Comparison of ENCODE assay signal across 1 cellular context in the genomic region with DNA sequence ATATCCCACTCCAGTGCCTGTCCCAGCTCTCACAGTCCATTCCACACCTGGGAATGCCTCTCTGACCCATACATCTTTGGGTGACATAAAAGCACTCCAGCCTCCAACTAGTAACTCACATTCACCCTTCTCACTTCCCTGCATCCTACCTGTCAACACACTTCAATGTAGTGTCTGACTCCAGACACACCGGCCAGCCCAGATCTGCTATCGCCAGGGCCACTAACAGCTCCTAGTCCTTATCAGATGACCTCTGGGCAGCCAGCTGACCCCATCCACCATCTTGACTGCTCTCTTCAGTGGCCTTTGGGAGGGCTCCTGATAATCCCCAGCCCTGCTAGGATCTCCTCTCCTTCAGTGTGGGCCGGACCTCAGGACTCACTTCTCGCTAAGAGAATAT.
TF ChIP-seq lines count a peak whose summit lies in the region.

No MANE protein-coding gene starts in this region.

TF ChIP-seq in K562, 482 proteins besides CTCF, POLR2A, EP300 and RAD21 (continued from another document and continues in another):
- TF ChIP-seq, protein P1, sequence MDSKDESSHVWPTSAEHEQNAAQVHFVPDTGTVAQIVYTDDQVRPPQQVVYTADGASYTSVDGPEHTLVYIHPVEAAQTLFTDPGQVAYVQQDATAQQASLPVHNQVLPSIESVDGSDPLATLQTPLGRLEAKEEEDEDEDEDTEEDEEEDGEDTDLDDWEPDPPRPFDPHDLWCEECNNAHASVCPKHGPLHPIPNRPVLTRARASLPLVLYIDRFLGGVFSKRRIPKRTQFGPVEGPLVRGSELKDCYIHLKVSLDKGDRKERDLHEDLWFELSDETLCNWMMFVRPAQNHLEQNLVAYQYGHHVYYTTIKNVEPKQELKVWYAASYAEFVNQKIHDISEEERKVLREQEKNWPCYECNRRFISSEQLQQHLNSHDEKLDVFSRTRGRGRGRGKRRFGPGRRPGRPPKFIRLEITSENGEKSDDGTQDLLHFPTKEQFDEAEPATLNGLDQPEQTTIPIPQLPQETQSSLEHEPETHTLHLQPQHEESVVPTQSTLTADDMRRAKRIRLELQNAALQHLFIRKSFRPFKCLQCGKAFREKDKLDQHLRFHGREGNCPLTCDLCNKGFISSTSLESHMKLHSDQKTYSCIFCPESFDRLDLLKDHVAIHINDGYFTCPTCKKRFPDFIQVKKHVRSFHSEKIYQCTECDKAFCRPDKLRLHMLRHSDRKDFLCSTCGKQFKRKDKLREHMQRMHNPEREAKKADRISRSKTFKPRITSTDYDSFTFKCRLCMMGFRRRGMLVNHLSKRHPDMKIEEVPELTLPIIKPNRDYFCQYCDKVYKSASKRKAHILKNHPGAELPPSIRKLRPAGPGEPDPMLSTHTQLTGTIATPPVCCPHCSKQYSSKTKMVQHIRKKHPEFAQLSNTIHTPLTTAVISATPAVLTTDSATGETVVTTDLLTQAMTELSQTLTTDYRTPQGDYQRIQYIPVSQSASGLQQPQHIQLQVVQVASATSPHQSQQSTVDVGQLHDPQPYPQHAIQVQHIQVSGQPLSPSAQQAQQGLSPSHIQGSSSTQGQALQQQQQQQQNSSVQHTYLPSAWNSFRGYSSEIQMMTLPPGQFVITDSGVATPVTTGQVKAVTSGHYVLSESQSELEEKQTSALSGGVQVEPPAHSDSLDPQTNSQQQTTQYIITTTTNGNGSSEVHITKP (IDR thresholded peaks at IDR 0.05; ENCODE audit: partially characterized antibody), result no peak
- TF ChIP-seq, protein P2, sequence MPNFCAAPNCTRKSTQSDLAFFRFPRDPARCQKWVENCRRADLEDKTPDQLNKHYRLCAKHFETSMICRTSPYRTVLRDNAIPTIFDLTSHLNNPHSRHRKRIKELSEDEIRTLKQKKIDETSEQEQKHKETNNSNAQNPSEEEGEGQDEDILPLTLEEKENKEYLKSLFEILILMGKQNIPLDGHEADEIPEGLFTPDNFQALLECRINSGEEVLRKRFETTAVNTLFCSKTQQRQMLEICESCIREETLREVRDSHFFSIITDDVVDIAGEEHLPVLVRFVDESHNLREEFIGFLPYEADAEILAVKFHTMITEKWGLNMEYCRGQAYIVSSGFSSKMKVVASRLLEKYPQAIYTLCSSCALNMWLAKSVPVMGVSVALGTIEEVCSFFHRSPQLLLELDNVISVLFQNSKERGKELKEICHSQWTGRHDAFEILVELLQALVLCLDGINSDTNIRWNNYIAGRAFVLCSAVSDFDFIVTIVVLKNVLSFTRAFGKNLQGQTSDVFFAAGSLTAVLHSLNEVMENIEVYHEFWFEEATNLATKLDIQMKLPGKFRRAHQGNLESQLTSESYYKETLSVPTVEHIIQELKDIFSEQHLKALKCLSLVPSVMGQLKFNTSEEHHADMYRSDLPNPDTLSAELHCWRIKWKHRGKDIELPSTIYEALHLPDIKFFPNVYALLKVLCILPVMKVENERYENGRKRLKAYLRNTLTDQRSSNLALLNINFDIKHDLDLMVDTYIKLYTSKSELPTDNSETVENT (CRISPR knock-in tag; IDR thresholded peaks at IDR 0.05), result no peak
- TF ChIP-seq ELF4 (CRISPR knock-in tag; IDR thresholded peaks at IDR 0.05) (no peak), ZC3H4 (CRISPR knock-in tag; IDR thresholded peaks at IDR 0.05; ENCODE audit: borderline replicate concordance) (no peak), CCAR2 (IDR thresholded peaks at IDR 0.05; ENCODE audit: low read depth, low read length) (no peak), SRSF9 (IDR thresholded peaks at IDR 0.05; ENCODE audit: borderline replicate concordance, low read depth, low read length) (no peak), ZNF717 (CRISPR knock-in tag; IDR thresholded peaks at IDR 0.05) (no peak), MECOM (CRISPR knock-in tag; IDR thresholded peaks at IDR 0.05) (no peak), ZNF696 (CRISPR knock-in tag; conservative IDR thresholded peaks at IDR 0.05) (no peak), ZFPM2 (CRISPR knock-in tag; IDR thresholded peaks at IDR 0.05) (no peak), ZNF766 (CRISPR knock-in tag; conservative IDR thresholded peaks at IDR 0.05) (no peak), KAT8 (IDR thresholded peaks at IDR 0.05; ENCODE audit: low read depth) (no peak), CBX8 (IDR thresholded peaks at IDR 0.05; ENCODE audit: borderline replicate concordance, extremely low read depth, low read depth, low read length, poor library complexity, severe bottlenecking) (no peak), ZNF561 (CRISPR knock-in tag; conservative IDR thresholded peaks at IDR 0.05) (no peak), NCOA4 (IDR thresholded peaks at IDR 0.05; ENCODE audit: partially characterized antibody) (no peak), ARID1B (IDR thresholded peaks at IDR 0.05) (peak; percentile 61), OTX1 (CRISPR knock-in tag; IDR thresholded peaks at IDR 0.05) (no peak), RFX5 (IDR thresholded peaks at IDR 0.05; ENCODE audit: low read depth, low read length) (no peak), MEIS2 (IDR thresholded peaks at IDR 0.05; ENCODE audit: partially characterized antibody) (peak; percentile 73), KDM2B (CRISPR knock-in tag; IDR thresholded peaks at IDR 0.05) (no peak), SMC3 (conservative IDR thresholded peaks at IDR 0.05; ENCODE audit: insufficient read depth, low read depth, low read length) (no peak), SUPT5H (IDR thresholded peaks at IDR 0.05) (no peak), ETV5 (CRISPR knock-in tag; IDR thresholded peaks at IDR 0.05; ENCODE audit: low read depth) (no peak), ZNF12 (CRISPR knock-in tag; IDR thresholded peaks at IDR 0.05) (no peak), MEF2D (tag; conservative IDR thresholded peaks at IDR 0.05; ENCODE audit: low read depth) (no peak), BCL6 (CRISPR knock-in tag; IDR thresholded peaks at IDR 0.05) (no peak), HNRNPL (IDR thresholded peaks at IDR 0.05; ENCODE audit: low read depth, low read length) (no peak), ZNF24 (IDR thresholded peaks at IDR 0.05) (no peak), ZNF436 (CRISPR knock-in tag; IDR thresholded peaks at IDR 0.05) (no peak), FIP1L1 (IDR thresholded peaks at IDR 0.05; ENCODE audit: low read depth, low read length, poor library complexity, severe bottlenecking) (no peak), SMAD4 (CRISPR knock-in tag; conservative IDR thresholded peaks at IDR 0.05) (peak; percentile 90), HEY1 (CRISPR knock-in tag; IDR thresholded peaks at IDR 0.05; ENCODE audit: borderline replicate concordance) (no peak), MYNN (IDR thresholded peaks at IDR 0.05) (no peak), MYNN (CRISPR knock-in tag; IDR thresholded peaks at IDR 0.05) (no peak), KHSRP (IDR thresholded peaks at IDR 0.05) (no peak), PYGO2 (tag; IDR thresholded peaks at IDR 0.05) (no peak), SAP30 (IDR thresholded peaks at IDR 0.05; ENCODE audit: borderline replicate concordance, insufficient read depth, low read depth, low read length, poor library complexity, severe bottlenecking) (no peak), RBM15 (IDR thresholded peaks at IDR 0.05; ENCODE audit: insufficient read depth, low read length) (no peak), EWSR1 (IDR thresholded peaks at IDR 0.05; ENCODE audit: borderline replicate concordance, low read depth, partially characterized antibody) (no peak), KDM4B (IDR thresholded peaks at IDR 0.05; ENCODE audit: borderline replicate concordance in 2 of 2, low read depth in 1 of 2) (no peak)
- TF ChIP-seq, protein P3, sequence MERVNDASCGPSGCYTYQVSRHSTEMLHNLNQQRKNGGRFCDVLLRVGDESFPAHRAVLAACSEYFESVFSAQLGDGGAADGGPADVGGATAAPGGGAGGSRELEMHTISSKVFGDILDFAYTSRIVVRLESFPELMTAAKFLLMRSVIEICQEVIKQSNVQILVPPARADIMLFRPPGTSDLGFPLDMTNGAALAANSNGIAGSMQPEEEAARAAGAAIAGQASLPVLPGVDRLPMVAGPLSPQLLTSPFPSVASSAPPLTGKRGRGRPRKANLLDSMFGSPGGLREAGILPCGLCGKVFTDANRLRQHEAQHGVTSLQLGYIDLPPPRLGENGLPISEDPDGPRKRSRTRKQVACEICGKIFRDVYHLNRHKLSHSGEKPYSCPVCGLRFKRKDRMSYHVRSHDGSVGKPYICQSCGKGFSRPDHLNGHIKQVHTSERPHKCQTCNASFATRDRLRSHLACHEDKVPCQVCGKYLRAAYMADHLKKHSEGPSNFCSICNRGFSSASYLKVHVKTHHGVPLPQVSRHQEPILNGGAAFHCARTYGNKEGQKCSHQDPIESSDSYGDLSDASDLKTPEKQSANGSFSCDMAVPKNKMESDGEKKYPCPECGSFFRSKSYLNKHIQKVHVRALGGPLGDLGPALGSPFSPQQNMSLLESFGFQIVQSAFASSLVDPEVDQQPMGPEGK (CRISPR knock-in tag; IDR thresholded peaks at IDR 0.05; ENCODE audit: borderline replicate concordance), result no peak
- TF ChIP-seq, protein P4, sequence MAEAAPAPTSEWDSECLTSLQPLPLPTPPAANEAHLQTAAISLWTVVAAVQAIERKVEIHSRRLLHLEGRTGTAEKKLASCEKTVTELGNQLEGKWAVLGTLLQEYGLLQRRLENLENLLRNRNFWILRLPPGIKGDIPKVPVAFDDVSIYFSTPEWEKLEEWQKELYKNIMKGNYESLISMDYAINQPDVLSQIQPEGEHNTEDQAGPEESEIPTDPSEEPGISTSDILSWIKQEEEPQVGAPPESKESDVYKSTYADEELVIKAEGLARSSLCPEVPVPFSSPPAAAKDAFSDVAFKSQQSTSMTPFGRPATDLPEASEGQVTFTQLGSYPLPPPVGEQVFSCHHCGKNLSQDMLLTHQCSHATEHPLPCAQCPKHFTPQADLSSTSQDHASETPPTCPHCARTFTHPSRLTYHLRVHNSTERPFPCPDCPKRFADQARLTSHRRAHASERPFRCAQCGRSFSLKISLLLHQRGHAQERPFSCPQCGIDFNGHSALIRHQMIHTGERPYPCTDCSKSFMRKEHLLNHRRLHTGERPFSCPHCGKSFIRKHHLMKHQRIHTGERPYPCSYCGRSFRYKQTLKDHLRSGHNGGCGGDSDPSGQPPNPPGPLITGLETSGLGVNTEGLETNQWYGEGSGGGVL (CRISPR knock-in tag; IDR thresholded peaks at IDR 0.05), result no peak
- TF ChIP-seq, protein P5, sequence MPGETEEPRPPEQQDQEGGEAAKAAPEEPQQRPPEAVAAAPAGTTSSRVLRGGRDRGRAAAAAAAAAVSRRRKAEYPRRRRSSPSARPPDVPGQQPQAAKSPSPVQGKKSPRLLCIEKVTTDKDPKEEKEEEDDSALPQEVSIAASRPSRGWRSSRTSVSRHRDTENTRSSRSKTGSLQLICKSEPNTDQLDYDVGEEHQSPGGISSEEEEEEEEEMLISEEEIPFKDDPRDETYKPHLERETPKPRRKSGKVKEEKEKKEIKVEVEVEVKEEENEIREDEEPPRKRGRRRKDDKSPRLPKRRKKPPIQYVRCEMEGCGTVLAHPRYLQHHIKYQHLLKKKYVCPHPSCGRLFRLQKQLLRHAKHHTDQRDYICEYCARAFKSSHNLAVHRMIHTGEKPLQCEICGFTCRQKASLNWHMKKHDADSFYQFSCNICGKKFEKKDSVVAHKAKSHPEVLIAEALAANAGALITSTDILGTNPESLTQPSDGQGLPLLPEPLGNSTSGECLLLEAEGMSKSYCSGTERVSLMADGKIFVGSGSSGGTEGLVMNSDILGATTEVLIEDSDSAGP (CRISPR knock-in tag; IDR thresholded peaks at IDR 0.05), result no peak
- TF ChIP-seq, protein P6, sequence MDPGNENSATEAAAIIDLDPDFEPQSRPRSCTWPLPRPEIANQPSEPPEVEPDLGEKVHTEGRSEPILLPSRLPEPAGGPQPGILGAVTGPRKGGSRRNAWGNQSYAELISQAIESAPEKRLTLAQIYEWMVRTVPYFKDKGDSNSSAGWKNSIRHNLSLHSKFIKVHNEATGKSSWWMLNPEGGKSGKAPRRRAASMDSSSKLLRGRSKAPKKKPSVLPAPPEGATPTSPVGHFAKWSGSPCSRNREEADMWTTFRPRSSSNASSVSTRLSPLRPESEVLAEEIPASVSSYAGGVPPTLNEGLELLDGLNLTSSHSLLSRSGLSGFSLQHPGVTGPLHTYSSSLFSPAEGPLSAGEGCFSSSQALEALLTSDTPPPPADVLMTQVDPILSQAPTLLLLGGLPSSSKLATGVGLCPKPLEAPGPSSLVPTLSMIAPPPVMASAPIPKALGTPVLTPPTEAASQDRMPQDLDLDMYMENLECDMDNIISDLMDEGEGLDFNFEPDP (CRISPR knock-in tag; IDR thresholded peaks at IDR 0.05), result no peak
- TF ChIP-seq, protein P7, sequence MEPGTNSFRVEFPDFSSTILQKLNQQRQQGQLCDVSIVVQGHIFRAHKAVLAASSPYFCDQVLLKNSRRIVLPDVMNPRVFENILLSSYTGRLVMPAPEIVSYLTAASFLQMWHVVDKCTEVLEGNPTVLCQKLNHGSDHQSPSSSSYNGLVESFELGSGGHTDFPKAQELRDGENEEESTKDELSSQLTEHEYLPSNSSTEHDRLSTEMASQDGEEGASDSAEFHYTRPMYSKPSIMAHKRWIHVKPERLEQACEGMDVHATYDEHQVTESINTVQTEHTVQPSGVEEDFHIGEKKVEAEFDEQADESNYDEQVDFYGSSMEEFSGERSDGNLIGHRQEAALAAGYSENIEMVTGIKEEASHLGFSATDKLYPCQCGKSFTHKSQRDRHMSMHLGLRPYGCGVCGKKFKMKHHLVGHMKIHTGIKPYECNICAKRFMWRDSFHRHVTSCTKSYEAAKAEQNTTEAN (CRISPR knock-in tag; IDR thresholded peaks at IDR 0.05), result no peak
- TF ChIP-seq, protein P8, sequence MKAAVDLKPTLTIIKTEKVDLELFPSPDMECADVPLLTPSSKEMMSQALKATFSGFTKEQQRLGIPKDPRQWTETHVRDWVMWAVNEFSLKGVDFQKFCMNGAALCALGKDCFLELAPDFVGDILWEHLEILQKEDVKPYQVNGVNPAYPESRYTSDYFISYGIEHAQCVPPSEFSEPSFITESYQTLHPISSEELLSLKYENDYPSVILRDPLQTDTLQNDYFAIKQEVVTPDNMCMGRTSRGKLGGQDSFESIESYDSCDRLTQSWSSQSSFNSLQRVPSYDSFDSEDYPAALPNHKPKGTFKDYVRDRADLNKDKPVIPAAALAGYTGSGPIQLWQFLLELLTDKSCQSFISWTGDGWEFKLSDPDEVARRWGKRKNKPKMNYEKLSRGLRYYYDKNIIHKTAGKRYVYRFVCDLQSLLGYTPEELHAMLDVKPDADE (conservative IDR thresholded peaks at IDR 0.05; ENCODE audit: control insufficient read depth, low read depth, low read length), result no peak
- TF ChIP-seq, protein P9, sequence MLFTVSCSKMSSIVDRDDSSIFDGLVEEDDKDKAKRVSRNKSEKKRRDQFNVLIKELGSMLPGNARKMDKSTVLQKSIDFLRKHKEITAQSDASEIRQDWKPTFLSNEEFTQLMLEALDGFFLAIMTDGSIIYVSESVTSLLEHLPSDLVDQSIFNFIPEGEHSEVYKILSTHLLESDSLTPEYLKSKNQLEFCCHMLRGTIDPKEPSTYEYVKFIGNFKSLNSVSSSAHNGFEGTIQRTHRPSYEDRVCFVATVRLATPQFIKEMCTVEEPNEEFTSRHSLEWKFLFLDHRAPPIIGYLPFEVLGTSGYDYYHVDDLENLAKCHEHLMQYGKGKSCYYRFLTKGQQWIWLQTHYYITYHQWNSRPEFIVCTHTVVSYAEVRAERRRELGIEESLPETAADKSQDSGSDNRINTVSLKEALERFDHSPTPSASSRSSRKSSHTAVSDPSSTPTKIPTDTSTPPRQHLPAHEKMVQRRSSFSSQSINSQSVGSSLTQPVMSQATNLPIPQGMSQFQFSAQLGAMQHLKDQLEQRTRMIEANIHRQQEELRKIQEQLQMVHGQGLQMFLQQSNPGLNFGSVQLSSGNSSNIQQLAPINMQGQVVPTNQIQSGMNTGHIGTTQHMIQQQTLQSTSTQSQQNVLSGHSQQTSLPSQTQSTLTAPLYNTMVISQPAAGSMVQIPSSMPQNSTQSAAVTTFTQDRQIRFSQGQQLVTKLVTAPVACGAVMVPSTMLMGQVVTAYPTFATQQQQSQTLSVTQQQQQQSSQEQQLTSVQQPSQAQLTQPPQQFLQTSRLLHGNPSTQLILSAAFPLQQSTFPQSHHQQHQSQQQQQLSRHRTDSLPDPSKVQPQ (CRISPR knock-in tag; IDR thresholded peaks at IDR 0.05; ENCODE audit: borderline replicate concordance), result no peak
